8 cellular contexts compared by ENCODE assay signal in the genomic region with DNA sequence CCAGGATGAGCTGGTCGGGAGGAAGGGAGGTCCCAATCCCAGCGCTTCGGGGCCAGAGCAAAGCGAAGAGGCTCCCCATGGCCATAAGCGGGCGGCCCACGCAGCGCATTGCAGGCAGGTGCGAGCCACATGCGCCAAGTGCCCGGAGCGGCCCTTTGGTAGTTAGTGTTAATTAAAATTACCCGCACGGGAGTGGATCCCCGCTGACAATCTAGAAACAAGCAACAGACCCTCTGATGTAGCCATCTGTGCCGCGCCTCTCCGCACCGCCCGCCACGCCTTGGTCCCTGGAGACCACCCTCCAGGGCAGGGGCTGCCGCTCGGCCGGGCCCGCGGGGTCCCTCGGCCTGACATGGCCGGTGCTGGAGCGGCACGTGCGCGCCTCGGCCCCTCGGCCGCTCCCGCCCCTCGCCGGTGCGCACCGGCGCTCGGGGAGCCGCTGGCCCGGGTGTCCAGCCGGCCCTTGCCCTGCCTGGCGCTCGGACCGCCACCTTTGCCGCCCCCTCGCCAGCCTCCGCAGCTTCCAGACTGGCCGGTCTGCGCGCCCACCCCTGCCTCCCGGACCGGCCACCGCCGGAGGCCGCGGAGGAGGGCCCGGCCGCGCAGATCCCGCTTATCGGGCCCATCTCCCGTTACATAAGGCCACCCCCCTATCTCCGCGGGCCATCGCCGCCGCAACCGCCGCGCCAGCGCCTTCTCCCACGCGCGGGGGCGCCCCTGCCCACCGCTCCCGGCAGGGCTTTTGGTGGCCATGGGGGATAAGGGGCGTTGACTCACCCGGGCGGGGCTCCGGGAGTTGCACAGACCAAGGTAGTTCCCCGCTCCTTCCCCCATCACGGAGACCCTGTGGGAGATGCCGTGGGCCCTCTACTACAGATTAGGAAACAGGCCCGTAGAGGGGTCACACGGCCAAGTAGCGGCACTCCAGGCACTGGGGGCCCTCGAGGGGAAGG. TPM values are rescaled to one million over a fixed set of nuclear protein-coding genes. Genes with fewer than 3 reads are reported as not detected.
DNase-seq lines count a peak whose midpoint lies in the region; ATAC-seq, FAIRE-seq and TF ChIP-seq lines count a peak whose summit lies in the region.

No MANE protein-coding gene starts in this region.

- H3K4me3 ChIP-seq in CD4-positive, alpha-beta memory T cell (ENCODE audit: low read length in 2 of 2) = peak overlapping the region in 1 of 2 donors; percentile 19
- H3K4me3 ChIP-seq in astrocyte of the cerebellum (ENCODE audit: low read depth, low read length) (peak overlapping the region; percentile 40), keratinocyte (ENCODE audit: control insufficient read depth in 2 of 3, extremely low read depth in 1 of 3, insufficient read depth in 2 of 3, low read depth in 1 of 3, low read length in 3 of 3) (peak overlapping the region in 2 of 3 experiments; percentile 48 to 54), SJCRH30 (no peak overlapping the region)

- no peaks in the 10 kb centered on the region for H3K79me2 ChIP-seq in keratinocyte (ENCODE audit: control insufficient read depth, insufficient read depth, low read length)

- no peaks in the 10 kb centered on the region for H3K9me1 ChIP-seq in keratinocyte (ENCODE audit: control insufficient read depth, extremely low read depth, insufficient read depth, low read length)

- H3K27me3 Mint-ChIP-seq in CD4-positive, alpha-beta memory T cell = peaks cover 14 to 15% of the 10 kb centered on the region in 2 donors

- peaks cover 7% of the 10 kb centered on the region for H3K27me3 ChIP-seq in CD4-positive, alpha-beta memory T cell (ENCODE audit: insufficient read depth, low read length)
- peaks cover 36% of the 10 kb centered on the region for H3K27me3 ChIP-seq in keratinocyte (ENCODE audit: control insufficient read depth, extremely low read depth, insufficient read depth, low read length)
- H3K27me3 ChIP-seq in SJCRH30 = no peaks in the 10 kb centered on the region

- no peaks in the 10 kb centered on the region for H3K36me3 ChIP-seq in CD4-positive, alpha-beta memory T cell (ENCODE audit: insufficient read depth, low read length)
- H3K36me3 ChIP-seq in KOPT-K1 (ENCODE audit: insufficient read depth, low read length) (no peaks in the 10 kb centered on the region), keratinocyte (ENCODE audit: control insufficient read depth in 2 of 2, extremely low read depth in 1 of 2, insufficient read depth in 2 of 2, low read length in 2 of 2) (no peaks in the 10 kb centered on the region), SJCRH30 (no peaks in the 10 kb centered on the region)

- POLR2A ChIA-PET in CD4-positive, alpha-beta memory T cell (lab: Charles Lee; ENCODE audit: partially characterized antibody) = no interaction called here
- POLR2A ChIA-PET in HEK293T (lab: Yijun Ruan, JAX) = no interaction called here

- dilution Hi-C loops in keratinocyte (cut with MboI; ENCODE audit: extremely low pct_ligation_motif_present, low sequenced_read_pairs) = no loop called here

- no peaks in the 10 kb centered on the region for H3K36me3 Mint-ChIP-seq in CD4-positive, alpha-beta memory T cell
- H3K36me3 Mint-ChIP-seq in stimulated activated effector memory CD8-positive, alpha-beta T cell treated with anti-CD3 and anti-CD28 coated beads, Interleukin-12 subunit alpha, Interleukin-12 subunit beta, amount 100 ng/mL, for 72 hours = peaks cover 19% of the 10 kb centered on the region

- H3K27ac ChIP-seq in CD4-positive, alpha-beta memory T cell (ENCODE audit: low read depth, low read length) = no peak overlapping the region
- H3K27ac ChIP-seq in KOPT-K1 (ENCODE audit: low read depth, low read length, poor library complexity, severe bottlenecking) (peak overlapping the region; percentile 16), keratinocyte (ENCODE audit: control insufficient read depth, insufficient read depth, low read length) (no peak overlapping the region), SJCRH30 (no peak overlapping the region)

- no peak for FAIRE-seq in keratinocyte (lab: Jason Lieb, UNC)

- no peaks in the 10 kb centered on the region for H4K20me1 ChIP-seq in keratinocyte (ENCODE audit: control insufficient read depth, extremely low read depth, insufficient read depth, low read length)

- no peak overlapping the region for H3K9ac ChIP-seq in keratinocyte (ENCODE audit: control insufficient read depth, extremely low read depth, insufficient read depth, low read length)

- no peaks in the 10 kb centered on the region for H3K9me3 ChIP-seq in CD4-positive, alpha-beta memory T cell (ENCODE audit: control insufficient read depth in 1 of 2, low read length in 2 of 2)
- H3K9me3 ChIP-seq in KOPT-K1 (ENCODE audit: insufficient read depth, low read length, poor library complexity, severe bottlenecking) = no peaks in the 10 kb centered on the region
- no peaks in the 10 kb centered on the region for H3K9me3 ChIP-seq in keratinocyte (ENCODE audit: control insufficient read depth, low read depth, low read length)
- H3K9me3 ChIP-seq in SJCRH30 (replicated peaks) = no peaks in the 10 kb centered on the region

- peak; percentile 14 for TF ChIP-seq CTCF in astrocyte of the cerebellum (IDR thresholded peaks at IDR 0.05; ENCODE audit: low read depth, low read length, missing control alignments)
- TF ChIP-seq CTCF in keratinocyte (optimal IDR thresholded peaks at IDR 0.05 in 1 of 3, IDR thresholded peaks at IDR 0.05 in 1 of 3, conservative IDR thresholded peaks at IDR 0.05 in 1 of 3; ENCODE audit: extremely low read depth in 1 of 3, insufficient read depth in 2 of 3, low read length in 3 of 3) = peak in 1 of 3 experiments; percentile 44

- H3K4me1 Mint-ChIP-seq in CD4-positive, alpha-beta memory T cell = peaks cover 5 to 22% (median 6%) of the 10 kb centered on the region in 4 donors
- H3K4me1 Mint-ChIP-seq in stimulated activated effector memory CD8-positive, alpha-beta T cell treated with anti-CD3 and anti-CD28 coated beads, Interleukin-12 subunit alpha, Interleukin-12 subunit beta, amount 100 ng/mL, for 72 hours = peaks cover 40% of the 10 kb centered on the region

- ATAC-seq in stimulated activated effector memory CD8-positive, alpha-beta T cell treated with anti-CD3 and anti-CD28 coated beads, Interleukin-12 subunit alpha, Interleukin-12 subunit beta, amount 100 ng/mL, for 72 hours = peak; percentile 68

- peaks cover 0 to 7% (median 2%) of the 10 kb centered on the region in 8 donors for H3K9me3 Mint-ChIP-seq in CD4-positive, alpha-beta memory T cell
- no peaks in the 10 kb centered on the region for H3K9me3 Mint-ChIP-seq in stimulated activated effector memory CD8-positive, alpha-beta T cell treated with anti-CD3 and anti-CD28 coated beads, Interleukin-12 subunit alpha, Interleukin-12 subunit beta, amount 100 ng/mL, for 72 hours

- peak overlapping the region; percentile 81 for H3K4me2 ChIP-seq in keratinocyte (ENCODE audit: control insufficient read depth, extremely low read depth, insufficient read depth, low read depth, low read length)

- peak overlapping the region in 7 of 8 donors; percentile 39 to 72 (median 57) for H3K4me3 Mint-ChIP-seq in CD4-positive, alpha-beta memory T cell
- peak overlapping the region; percentile 69 for H3K4me3 Mint-ChIP-seq in stimulated activated effector memory CD8-positive, alpha-beta T cell treated with anti-CD3 and anti-CD28 coated beads, Interleukin-12 subunit alpha, Interleukin-12 subunit beta, amount 100 ng/mL, for 72 hours

- peaks cover 10% of the 10 kb centered on the region for H3K4me1 ChIP-seq in CD4-positive, alpha-beta memory T cell (ENCODE audit: insufficient read depth, low read length)
- H3K4me1 ChIP-seq in keratinocyte (ENCODE audit: control insufficient read depth, extremely low read depth, insufficient read depth, low read length) (peaks cover 3% of the 10 kb centered on the region), SJCRH30 (no peaks in the 10 kb centered on the region)

- H2AFZ ChIP-seq in keratinocyte (ENCODE audit: control insufficient read depth, low read length) = peak overlapping the region; percentile 30

- in situ Hi-C loops in astrocyte of the cerebellum (cut with HindIII; ENCODE audit: low sequenced_read_pairs) = no loop called here

- intact Hi-C loops in CD4-positive, alpha-beta memory T cell (cut with micrococcal nuclease) = no loop called here

- peak overlapping the region in 1 of 7 donors; percentile 60 for H3K27ac Mint-ChIP-seq in CD4-positive, alpha-beta memory T cell
- peak overlapping the region; percentile 89 for H3K27ac Mint-ChIP-seq in stimulated activated effector memory CD8-positive, alpha-beta T cell treated with anti-CD3 and anti-CD28 coated beads, Interleukin-12 subunit alpha, Interleukin-12 subunit beta, amount 100 ng/mL, for 72 hours

- DNase-seq in CD4-positive, alpha-beta memory T cell = peak in 2 of 5 donors; percentile 26 to 50
- DNase-seq in astrocyte of the cerebellum (ENCODE audit: low read depth) (no peak), keratinocyte (ENCODE audit: low read depth, low spot score) (no peak), GM19240 (ENCODE audit: insufficient read length, low spot score) (no peak), SJCRH30 (no peak), HEK293T (ENCODE audit: extremely low spot score) (no peak)
- peak in 1 of 2 donors; percentile 74 for DNase-seq in stimulated activated effector memory CD8-positive, alpha-beta T cell treated with anti-CD3 and anti-CD28 coated beads, Interleukin-12 subunit alpha, Interleukin-12 subunit beta, amount 100 ng/mL, for 72 hours (ENCODE audit: low spot score in 2 of 2)

- CTCF ChIA-PET in CD4-positive, alpha-beta memory T cell (lab: Charles Lee; ENCODE audit: partially characterized antibody) = no interaction called here
- CTCF ChIA-PET in HEK293T (lab: Yijun Ruan, JAX) = no interaction called here

RNA-seq across cellular contexts. Expression of a gene that starts 1.9 kb away (rescaled TPM):
- not detected for total RNA-seq in CD4-positive, alpha-beta memory T cell
- not detected for polyA plus RNA-seq in CD4-positive, alpha-beta memory T cell
- polyA plus RNA-seq in keratinocyte = not detected in 3 replicates
- polyA plus RNA-seq in keratinocyte (2011; ENCODE audit: low read depth) = not detected
- polyA plus RNA-seq in keratinocyte (2011; cell fraction: cytosol; rRNA removed) = not detected in 2 replicates
- 0.11 and 0.39 TPM in 2 replicates for polyA plus RNA-seq in keratinocyte (2011; cell fraction: nucleus; rRNA removed)
- 0.14 TPM in 1 of 2 replicates, not detected in the other for polyA plus RNA-seq in keratinocyte (2012; ENCODE audit: low replicate concordance)
- 0.63 TPM in 1 of 3 replicates, not detected in the others for polyA minus RNA-seq in keratinocyte
- polyA minus RNA-seq in keratinocyte (2011; cell fraction: cytosol; rRNA and poly(A)+ RNA removed) = not detected
- 0.42 TPM in 1 of 2 replicates, not detected in the other for polyA minus RNA-seq in keratinocyte (2011; cell fraction: nucleus; rRNA and poly(A)+ RNA removed)
- not detected in 2 replicates for total RNA-seq in SJCRH30 (2014; rRNA removed; shearing (Covaris generic))

RNA-seq across cellular contexts. Expression of a gene that starts 17.7 kb away (rescaled TPM):
- total RNA-seq in CD4-positive, alpha-beta memory T cell = not detected
- not detected for polyA plus RNA-seq in CD4-positive, alpha-beta memory T cell
- polyA plus RNA-seq in keratinocyte = not detected in 3 replicates
- not detected for polyA plus RNA-seq in keratinocyte (2011; ENCODE audit: low read depth)
- not detected in 2 replicates for polyA plus RNA-seq in keratinocyte (2011; cell fraction: cytosol; rRNA removed)
- not detected in 2 replicates for polyA plus RNA-seq in keratinocyte (2011; cell fraction: nucleus; rRNA removed)
- not detected in 2 replicates for polyA plus RNA-seq in keratinocyte (2012; ENCODE audit: low replicate concordance)
- not detected in 3 replicates for polyA minus RNA-seq in keratinocyte
- polyA minus RNA-seq in keratinocyte (2011; cell fraction: cytosol; rRNA and poly(A)+ RNA removed) = not detected
- not detected in 2 replicates for polyA minus RNA-seq in keratinocyte (2011; cell fraction: nucleus; rRNA and poly(A)+ RNA removed)
- not detected in 2 replicates for total RNA-seq in SJCRH30 (2014; rRNA removed; shearing (Covaris generic))
